18 cellular contexts compared by ENCODE assay signal in the genomic region with DNA sequence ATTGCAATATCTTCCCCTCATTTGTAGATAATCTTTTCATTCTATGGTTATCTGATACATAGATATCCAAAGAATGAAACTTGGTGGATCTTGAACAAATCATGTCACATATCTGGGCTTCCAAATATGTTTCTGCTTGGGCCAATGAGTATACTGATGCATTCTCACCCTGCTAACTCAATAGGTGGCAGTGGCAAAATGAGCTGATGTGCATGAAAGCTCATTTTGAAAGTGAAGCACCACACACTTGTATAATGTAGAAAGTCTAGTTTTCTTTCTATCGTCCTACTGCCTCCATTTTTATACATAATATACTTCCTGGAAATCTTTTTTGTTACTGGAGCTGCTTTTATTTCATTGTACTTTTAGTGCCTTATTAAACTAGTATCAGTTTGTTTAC.
DNase-seq lines count a peak whose midpoint lies in the region; ATAC-seq and TF ChIP-seq lines count a peak whose summit lies in the region.
"Had no signal": no experiment of that assay in that cellular context is flagged by ENCODE, and none has a peak within 500 bp of the region (broad histone marks: within the 10 kb centered on the region; RNA-seq: fewer than 3 reads in every experiment).

No MANE protein-coding gene starts in this region.

- no peaks in the 10 kb centered on the region for H3K27me3 Mint-ChIP-seq in activated naive CD8-positive, alpha-beta T cell
- no peaks in the 10 kb centered on the region for H3K27me3 Mint-ChIP-seq in activated naive CD8-positive, alpha-beta T cell treated with anti-CD3 and anti-CD28 coated beads for 36 hours
- H3K27me3 Mint-ChIP-seq: activated T-cell treated with anti-CD3 and anti-CD28 coated beads, Interleukin-2, amount 50 U/mL, for 24 hours had no signal

- H3K14ac ChIP-seq in mesenchymal stem cell (ENCODE audit: low read length in 2 of 2): no peak overlapping the region

- TF ChIP-seq CTCF in upper lobe of left lung (IDR thresholded peaks at IDR 0.05): no peak
- TF ChIP-seq CTCF in ovary (IDR thresholded peaks at IDR 0.05): no peak

- H4K91ac ChIP-seq in mesenchymal stem cell (ENCODE audit: low read length): no peak overlapping the region

- H4K8ac ChIP-seq in mesenchymal stem cell (ENCODE audit: low read length): no peak overlapping the region

- no peak overlapping the region for H3K18ac ChIP-seq in mesenchymal stem cell (ENCODE audit: low read depth in 1 of 2, low read length in 2 of 2)

- H3K9me3 Mint-ChIP-seq in activated naive CD8-positive, alpha-beta T cell (ENCODE audit: low read depth): no peaks in the 10 kb centered on the region
- H3K9me3 Mint-ChIP-seq in activated naive CD8-positive, alpha-beta T cell treated with anti-CD3 and anti-CD28 coated beads for 36 hours: no peaks in the 10 kb centered on the region
- H3K9me3 Mint-ChIP-seq: activated T-cell treated with anti-CD3 and anti-CD28 coated beads, Interleukin-2, amount 50 U/mL, for 24 hours; stimulated activated effector memory CD8-positive, alpha-beta T cell treated with anti-CD3 and anti-CD28 coated beads, Interleukin-12 subunit alpha, Interleukin-12 subunit beta, amount 100 ng/mL, for 72 hours had no signal

- intact Hi-C loops in ovary (cut with DNase I): loop anchor here in 1 of 4 donors (5.0 kb wide), 2 partner anchors 67 to 78 kb away; no protein-coding TSS in a partner anchor

- H2BK12ac ChIP-seq in mesenchymal stem cell (ENCODE audit: low read length in 2 of 2): no peak overlapping the region

- H3K4me1 ChIP-seq in mesenchymal stem cell (ENCODE audit: control insufficient read depth, insufficient read depth, low read depth, low read length) (peaks cover 6% of the 10 kb centered on the region), upper lobe of left lung (peaks cover 21 to 33% (median 26%) of the 10 kb centered on the region in 4 donors), ovary (ENCODE audit: insufficient read depth) (peaks cover 10% of the 10 kb centered on the region)

- H3K27me3 ChIP-seq in mesenchymal stem cell (ENCODE audit: control insufficient read depth in 1 of 2, insufficient read depth in 1 of 2, low read length in 2 of 2) (no peaks in the 10 kb centered on the region), upper lobe of left lung (no peaks in the 10 kb centered on the region), ovary (no peaks in the 10 kb centered on the region)
- H3K27me3 ChIP-seq: dorsolateral prefrontal cortex, Peyer's patch, SJCRH30, thyroid gland had no signal

- H3K36me3 Mint-ChIP-seq in activated naive CD8-positive, alpha-beta T cell: peaks cover 3% of the 10 kb centered on the region
- no peaks in the 10 kb centered on the region for H3K36me3 Mint-ChIP-seq in activated naive CD8-positive, alpha-beta T cell treated with anti-CD3 and anti-CD28 coated beads for 36 hours
- H3K36me3 Mint-ChIP-seq: stimulated activated effector memory CD8-positive, alpha-beta T cell treated with anti-CD3 and anti-CD28 coated beads, Interleukin-12 subunit alpha, Interleukin-12 subunit beta, amount 100 ng/mL, for 72 hours had no signal

- H3K4me2 ChIP-seq in mesenchymal stem cell (ENCODE audit: low read length, poor library complexity, severe bottlenecking): no peak overlapping the region

- H3K4me3 ChIP-seq in mesenchymal stem cell (ENCODE audit: insufficient read depth in 1 of 2, low read depth in 1 of 2, low read length in 2 of 2) (peak overlapping the region in 1 of 2 experiments; percentile 71), upper lobe of left lung (no peak overlapping the region), ovary (no peak overlapping the region)
- H3K4me3 ChIP-seq: SJCRH30, thyroid gland had no signal

- H2AFZ ChIP-seq in mesenchymal stem cell (ENCODE audit: low read depth, low read length): no peak overlapping the region

- peaks cover 3% of the 10 kb centered on the region for H3K79me1 ChIP-seq in mesenchymal stem cell (replicated peaks; ENCODE audit: low read length, poor library complexity, severe bottlenecking)

- no CpG with 5 or more reads among the region's 1 CpG for WGBS in mesenchymal stem cell
- WGBS in upper lobe of left lung, 2 donors: 58 to 69% methylated on average over 1 of the region's 1 CpG
- 76 to 81% (median 80%) methylated on average over 1 of the region's 1 CpG for WGBS in ovary, 3 donors

- peak overlapping the region; percentile 86 for H3K27ac ChIP-seq in KOPT-K1 (ENCODE audit: low read depth, low read length, poor library complexity, severe bottlenecking)
- no peak overlapping the region for H3K27ac ChIP-seq in mesenchymal stem cell (ENCODE audit: low read length, poor library complexity, severe bottlenecking)
- peak overlapping the region; percentile 41 to 80 (median 66) for H3K27ac ChIP-seq in upper lobe of left lung
- H3K27ac ChIP-seq in ovary: peak overlapping the region in 1 of 2 donors; percentile 48
- H3K27ac ChIP-seq: epithelial cell of prostate, SJCRH30 had no signal

- ATAC-seq in upper lobe of left lung (ENCODE audit: low FRiP score in 2 of 2) (no peak), GM18519 (IDR thresholded peaks at IDR 0.05; ENCODE audit: low FRiP score, unreplicated experiment) (no peak)

- H3K23ac ChIP-seq in mesenchymal stem cell (ENCODE audit: low read length in 2 of 2): no peak overlapping the region

- DNase-seq in activated naive CD8-positive, alpha-beta T cell treated with anti-CD3 and anti-CD28 coated beads for 36 hours: no peak
- DNase-seq in mesenchymal stem cell: no peak
- DNase-seq in upper lobe of left lung: no peak
- no peak for DNase-seq in iPS-NIHi7 (ENCODE audit: extremely low spot score)
- no peak for DNase-seq in ovary
- DNase-seq: activated CD4-positive, alpha-beta T cell treated with anti-CD3 and anti-CD28 coated beads, Interleukin-2, amount 50 U/mL, for 1 hour; activated T-cell treated with anti-CD3 and anti-CD28 coated beads, Interleukin-2, amount 50 U/mL, for 24 hours; amniotic stem cell; dorsolateral prefrontal cortex; NCI-H1105 treated with DMSO at 0.1 percent for 48 hours; Peyer's patch had no signal

- H3K36me3 ChIP-seq in KOPT-K1 (ENCODE audit: insufficient read depth, low read length) (no peaks in the 10 kb centered on the region), mesenchymal stem cell (ENCODE audit: control insufficient read depth in 1 of 2, insufficient read depth in 2 of 2, low read depth in 1 of 2, low read length in 2 of 2) (peaks cover 0 to 4% of the 10 kb centered on the region in 2 experiments), upper lobe of left lung (no peaks in the 10 kb centered on the region), ovary (no peaks in the 10 kb centered on the region)
- H3K36me3 ChIP-seq: Peyer's patch, SJCRH30, thyroid gland had no signal

- no peak overlapping the region for H2BK120ac ChIP-seq in mesenchymal stem cell (ENCODE audit: low read depth, low read length)

- TF ChIP-seq EP300 in upper lobe of left lung (IDR thresholded peaks at IDR 0.05): no peak
- no peak for TF ChIP-seq EP300 in ovary (IDR thresholded peaks at IDR 0.05)

- H2BK5ac ChIP-seq in mesenchymal stem cell (ENCODE audit: low read depth, low read length, poor library complexity, severe bottlenecking): no peak overlapping the region

- TF ChIP-seq POLR2A in upper lobe of left lung (IDR thresholded peaks at IDR 0.05) (no peak), ovary (IDR thresholded peaks at IDR 0.05) (no peak)

- no peak overlapping the region for H2BK15ac ChIP-seq in mesenchymal stem cell (ENCODE audit: low read depth, poor library complexity, severe bottlenecking)

- H3K9ac ChIP-seq in mesenchymal stem cell (ENCODE audit: low read length): peak overlapping the region; percentile 76

- no peak overlapping the region for H3K4ac ChIP-seq in mesenchymal stem cell (ENCODE audit: low read depth in 1 of 2, low read length in 2 of 2)

- peak overlapping the region; percentile 86 for H3K4me3 Mint-ChIP-seq in activated naive CD8-positive, alpha-beta T cell
- no peak overlapping the region for H3K4me3 Mint-ChIP-seq in activated naive CD8-positive, alpha-beta T cell treated with anti-CD3 and anti-CD28 coated beads for 36 hours

- H3K9me3 ChIP-seq in KOPT-K1 (ENCODE audit: insufficient read depth, low read length, poor library complexity, severe bottlenecking) (no peaks in the 10 kb centered on the region), mesenchymal stem cell (ENCODE audit: control insufficient read depth, low read length) (no peaks in the 10 kb centered on the region), upper lobe of left lung (no peaks in the 10 kb centered on the region), ovary (no peaks in the 10 kb centered on the region)
- H3K9me3 ChIP-seq: Peyer's patch, SJCRH30, thyroid gland had no signal

- no peak overlapping the region for H3K27ac Mint-ChIP-seq in activated naive CD8-positive, alpha-beta T cell
- H3K27ac Mint-ChIP-seq in activated naive CD8-positive, alpha-beta T cell treated with anti-CD3 and anti-CD28 coated beads for 36 hours: no peak overlapping the region

- H3K4me1 Mint-ChIP-seq in activated naive CD8-positive, alpha-beta T cell (ENCODE audit: low read depth): peaks cover 45% of the 10 kb centered on the region
- peaks cover 40% of the 10 kb centered on the region for H3K4me1 Mint-ChIP-seq in activated naive CD8-positive, alpha-beta T cell treated with anti-CD3 and anti-CD28 coated beads for 36 hours

- H2AK5ac ChIP-seq in mesenchymal stem cell (ENCODE audit: low read length, severe bottlenecking): no peak overlapping the region
